Comparison of ENCODE assay signal across 8 cellular contexts in the genomic region with DNA sequence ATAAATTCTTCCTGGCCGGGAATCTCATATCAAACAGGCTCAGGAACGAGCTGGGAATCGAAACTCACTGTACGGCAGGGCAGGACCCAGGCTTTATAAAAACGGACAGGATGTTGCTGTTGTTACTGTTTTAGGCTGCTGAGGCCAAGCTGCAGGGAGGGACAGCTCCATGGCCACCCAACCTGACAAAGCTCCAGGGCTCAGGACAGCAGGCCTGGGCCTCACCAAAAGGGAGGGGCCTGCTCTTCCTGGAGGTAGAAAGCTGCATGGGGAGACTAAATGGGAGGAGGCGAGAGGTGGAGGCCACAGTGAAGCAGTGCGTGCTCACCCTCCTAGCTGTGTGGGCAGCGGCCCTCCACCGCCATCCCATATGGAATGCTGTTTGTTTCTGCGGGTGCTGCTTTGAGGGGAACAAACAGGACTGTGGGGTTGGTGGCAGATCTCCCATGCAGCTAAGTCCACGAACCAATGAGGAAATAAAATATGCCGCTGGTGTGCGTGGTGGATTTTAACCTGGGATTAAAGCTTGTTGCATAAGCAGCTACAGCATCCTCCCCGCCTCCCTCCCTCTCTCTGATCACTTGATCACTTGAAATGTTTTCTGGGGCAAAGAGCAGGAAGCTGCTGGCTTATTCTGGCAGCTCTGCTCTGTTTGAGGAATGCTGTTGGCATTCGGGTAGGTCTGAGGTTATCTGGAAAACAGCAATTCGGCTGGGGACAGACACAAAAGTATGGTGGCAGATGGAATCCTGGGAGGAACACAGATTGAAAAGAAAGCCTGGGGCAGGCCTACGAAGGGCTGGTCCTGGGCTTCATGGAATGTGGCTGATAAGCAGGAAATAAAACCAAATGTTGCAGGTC. TPM values are rescaled to one million over a fixed set of nuclear protein-coding genes. Genes with fewer than 3 reads are reported as not detected.
A peak's percentile ranks its signal among the peaks of the same experiment; 100 is the strongest.
DNase-seq lines count a peak whose midpoint lies in the region; ATAC-seq and TF ChIP-seq lines count a peak whose summit lies in the region.

No MANE protein-coding gene starts in this region.

- CTCF ChIA-PET in HEK293T (lab: Yijun Ruan, JAX) (interaction anchor here (0.5 to 1.3 kb wide), 3 partner anchors 27 to 1163 kb away, joined by 3 to 8 read pairs (median 5); no protein-coding TSS in a partner anchor), PC-3 (lab: Charles Lee) (interaction anchor here (0.6 to 1.9 kb wide), 5 partner anchors 25 to 142 kb away, joined by 3 to 23 read pairs (median 6); no protein-coding TSS in a partner anchor)

- peak overlapping the region; percentile 60 for H3K4me3 Mint-ChIP-seq in chondrocyte (ENCODE audit: unreplicated experiment)
- peak overlapping the region; percentile 15 to 43 for H3K4me3 Mint-ChIP-seq in stimulated activated naive B cell treated with anti-CD40 and anti-IgM and Interleukin-4, amounts not matched to agents 10 μg/mL and 1 μg/mL and 100 μg/mL, for 72 hours

- H3K9ac ChIP-seq in PC-3 (ENCODE audit: low read length), result peak overlapping the region; percentile 94

- no peaks in the 10 kb centered on the region for H3K9me3 ChIP-seq in PC-3 (ENCODE audit: low read length)

- peak; percentile 49 for ATAC-seq in PC-3
- ATAC-seq in stimulated activated naive B cell treated with anti-CD40 and anti-IgM and Interleukin-4, amounts not matched to agents 10 μg/mL and 1 μg/mL and 100 μg/mL, for 72 hours (replicated peaks), result no peak
- no peak for ATAC-seq in GM21717 (IDR thresholded peaks at IDR 0.05; ENCODE audit: unreplicated experiment)
- ATAC-seq in activated CD4-positive, CD25-positive, alpha-beta regulatory T cell treated with anti-CD3 and anti-CD28 coated beads, Interleukin-2, amount 50 U/mL, for 24 hours, result no peak

- POLR2A ChIA-PET in HEK293T (lab: Yijun Ruan, JAX) (interaction anchor here (0.9 to 3.8 kb wide), 15 partner anchors 9 to 143 kb away, joined by 3 to 20 read pairs (median 7); a partner anchor contains a TSS), PC-3 (lab: Charles Lee; ENCODE audit: unreplicated experiment) (interaction anchor here (0.5 to 1.8 kb wide), 10 partner anchors 25 to 300 kb away, joined by 3 to 16 read pairs (median 5); no protein-coding TSS in a partner anchor)

- intact Hi-C loops in PC-3 (cut with micrococcal nuclease), result loop anchor here (1.0 to 2.0 kb wide), 4 partner anchors 25 to 85 kb away; no protein-coding TSS in a partner anchor

- peaks cover 28% of the 10 kb centered on the region for H3F3A ChIP-seq in PC-3 (ENCODE audit: low read length, unreplicated experiment)

- H2AFZ ChIP-seq in PC-3 (ENCODE audit: low read length), result peak overlapping the region; percentile 46

- H3K79me2 ChIP-seq in PC-3 (ENCODE audit: low read length), result peaks cover 25% of the 10 kb centered on the region

- DNase-seq in CD1c-positive myeloid dendritic cell (ENCODE audit: extremely low spot score) (peak; percentile 62), HEK293T (ENCODE audit: extremely low spot score) (no peak), PC-3 (peak; percentile 95), chondrocyte (ENCODE audit: low spot score) (no peak)
- no peak for DNase-seq in stimulated activated naive B cell treated with anti-CD40 and anti-IgM and Interleukin-4, amounts not matched to agents 10 μg/mL and 1 μg/mL and 100 μg/mL, for 72 hours

- no peaks in the 10 kb centered on the region for H3K9me3 Mint-ChIP-seq in chondrocyte (ENCODE audit: low read depth)
- H3K9me3 Mint-ChIP-seq in stimulated activated naive B cell treated with anti-CD40 and anti-IgM and Interleukin-4, amounts not matched to agents 10 μg/mL and 1 μg/mL and 100 μg/mL, for 72 hours, result no peaks in the 10 kb centered on the region

- peak overlapping the region; percentile 9; the same call in 1 of the 2 replicates for H3K4me3 ChIP-seq in PC-3 (ENCODE audit: low read length)

- H3K36me3 ChIP-seq in PC-3 (ENCODE audit: low read depth, low read length), result no peaks in the 10 kb centered on the region

- no peaks in the 10 kb centered on the region for H3K9me2 ChIP-seq in PC-3 (replicated peaks; ENCODE audit: low read length)

- TF ChIP-seq CTCF in PC-3 (conservative IDR thresholded peaks at IDR 0.05; ENCODE audit: low read depth, low read length), result no peak
- TF ChIP-seq CTCF in chondrocyte (IDR thresholded peaks at IDR 0.05), result no peak

- peaks cover 76% of the 10 kb centered on the region for H3K4me1 ChIP-seq in PC-3 (ENCODE audit: insufficient read depth, low read length)

- H3K4me1 Mint-ChIP-seq in chondrocyte (ENCODE audit: low read depth), result peaks cover 8% of the 10 kb centered on the region
- peaks cover 9 to 60% of the 10 kb centered on the region in 2 donors for H3K4me1 Mint-ChIP-seq in stimulated activated naive B cell treated with anti-CD40 and anti-IgM and Interleukin-4, amounts not matched to agents 10 μg/mL and 1 μg/mL and 100 μg/mL, for 72 hours

- H3K27ac ChIP-seq in PC-3 (ENCODE audit: low read length) (peak overlapping the region; percentile 96), layer of hippocampus (ENCODE audit: low read depth, low read length) (peak overlapping the region; percentile 100)

- no peaks in the 10 kb centered on the region for H4K20me1 ChIP-seq in PC-3 (ENCODE audit: low read length)

- no peaks in the 10 kb centered on the region for H3K36me3 Mint-ChIP-seq in chondrocyte (ENCODE audit: low read depth)
- H3K36me3 Mint-ChIP-seq in stimulated activated naive B cell treated with anti-CD40 and anti-IgM and Interleukin-4, amounts not matched to agents 10 μg/mL and 1 μg/mL and 100 μg/mL, for 72 hours, result peaks cover 5 to 17% of the 10 kb centered on the region in 2 donors

- no peaks in the 10 kb centered on the region for H3K27me3 Mint-ChIP-seq in chondrocyte (ENCODE audit: low read depth)
- H3K27me3 Mint-ChIP-seq in stimulated activated naive B cell treated with anti-CD40 and anti-IgM and Interleukin-4, amounts not matched to agents 10 μg/mL and 1 μg/mL and 100 μg/mL, for 72 hours, result no peaks in the 10 kb centered on the region

- TSS peak; percentile 43 for BruUV-seq in PC-3 (replicated peaks; lab: Mats Ljungman, UMichigan)

- no peaks in the 10 kb centered on the region for H3K27me3 ChIP-seq in PC-3 (ENCODE audit: low read length)
- no peaks in the 10 kb centered on the region for H3K27me3 ChIP-seq in layer of hippocampus (ENCODE audit: control insufficient read depth, insufficient read depth, low read length)

- H3K27ac Mint-ChIP-seq in chondrocyte (ENCODE audit: unreplicated experiment), result no peak overlapping the region
- H3K27ac Mint-ChIP-seq in stimulated activated naive B cell treated with anti-CD40 and anti-IgM and Interleukin-4, amounts not matched to agents 10 μg/mL and 1 μg/mL and 100 μg/mL, for 72 hours, result peak overlapping the region; percentile 52

- H3K4me2 ChIP-seq in PC-3 (ENCODE audit: low read length), result peak overlapping the region; percentile 74

TF ChIP-seq in HEK293T, 16 proteins besides CTCF, POLR2A, EP300 and RAD21:
- TF ChIP-seq HDGF (IDR thresholded peaks at IDR 0.05; ENCODE audit: borderline replicate concordance), result 0 out of 2 replicates have a peak, but pooled peaks have one; percentile 59
- TF ChIP-seq TARDBP (IDR thresholded peaks at IDR 0.05), result no peak
- TF ChIP-seq FOXK2 (IDR thresholded peaks at IDR 0.05), result no peak
TF ChIP-seq in HEK293T: peak in this region for 1.

RNA-seq across cellular contexts. Expression of a gene that starts 2.4 kb away (rescaled TPM):
- total RNA-seq in PC-3 (2014; rRNA removed) (11.6 and 12.8 TPM in 2 replicates), chondrocyte (31.9 to 35.0 TPM (median 33.8 TPM) in 3 replicates)

Comparison
In these comparisons a context has a peak if more than half of its experiments do, and no peak if none do; other contexts are left out.
1. DNase-seq: peak in CD1c-positive myeloid dendritic cell (single experiment) and PC-3 (single experiment); none in HEK293T (single experiment), chondrocyte (single experiment) and stimulated activated naive B cell treated with anti-CD40 and anti-IgM and Interleukin-4, amounts not matched to agents 10 μg/mL and 1 μg/mL and 100 μg/mL, for 72 hours (single experiment).